ENCODE assay signal across 30 cellular contexts in genomic region chrX:47080915-47081236, GRCh38. TPM values are rescaled to one million over a fixed set of nuclear protein-coding genes. Genes with fewer than 3 reads are reported as not detected.
"Had no signal": no experiment of that assay in that cellular context is flagged by ENCODE, and none has a peak within 500 bp of the region (broad histone marks: within the 10 kb centered on the region; RNA-seq: fewer than 3 reads in every experiment).

No MANE protein-coding gene starts in this region.

- H3K9ac ChIP-seq: SK-N-SH had no signal

- ATAC-seq: activated CD4-positive, alpha-beta T cell treated with anti-CD3 and anti-CD28 coated beads for 36 hours; activated T-cell treated with anti-CD3 and anti-CD28 coated beads, Interleukin-2, amount 50 U/mL, for 72 hours; Panc1; Right ventricle myocardium inferior had no signal

- H3K27me3 Mint-ChIP-seq: activated CD4-positive, alpha-beta memory T cell treated with anti-CD3 and anti-CD28 coated beads, Interleukin-2, amount 10 ng/mL, durations not matched to agents 7 days and 5 days; activated CD4-positive, alpha-beta T cell treated with anti-CD3 and anti-CD28 coated beads for 36 hours; activated naive CD4-positive, alpha-beta T cell treated with anti-CD3 and anti-CD28 coated beads, Interleukin-2, amount 10 ng/mL, durations not matched to agents 7 days and 5 days; activated naive CD8-positive, alpha-beta T cell treated with anti-CD3 and anti-CD28 coated beads for 36 hours had no signal

- H3K9me3 Mint-ChIP-seq: activated CD4-positive, alpha-beta memory T cell treated with anti-CD3 and anti-CD28 coated beads, Interleukin-2, amount 10 ng/mL, durations not matched to agents 7 days and 5 days; activated naive CD4-positive, alpha-beta T cell treated with anti-CD3 and anti-CD28 coated beads, Interleukin-2, amount 10 ng/mL, durations not matched to agents 7 days and 5 days; activated naive CD8-positive, alpha-beta T cell treated with anti-CD3 and anti-CD28 coated beads for 36 hours; activated T-cell treated with anti-CD3 and anti-CD28 coated beads, Interleukin-2, amount 50 U/mL, for 72 hours; activated T-helper 2 cell treated with anti-CD3 and anti-CD28 coated beads, Interferon-gamma antibody, Interleukin-2, Interleukin-4, amounts not matched to agents 10 μg/mL and 5 μg/mL and 100 μg/mL, durations not matched to agents 14 hours and 24 hours and 36 hours had no signal

- H3K36me3 Mint-ChIP-seq: activated naive CD4-positive, alpha-beta T cell treated with anti-CD3 and anti-CD28 coated beads, Interleukin-2, amount 10 ng/mL, durations not matched to agents 7 days and 5 days; activated naive CD8-positive, alpha-beta T cell treated with anti-CD3 and anti-CD28 coated beads for 36 hours had no signal

- H3K27ac Mint-ChIP-seq: activated CD4-positive, alpha-beta memory T cell treated with anti-CD3 and anti-CD28 coated beads, Interleukin-2, amount 10 ng/mL, durations not matched to agents 7 days and 5 days; activated CD4-positive, alpha-beta T cell treated with anti-CD3 and anti-CD28 coated beads for 36 hours; activated naive CD4-positive, alpha-beta T cell treated with anti-CD3 and anti-CD28 coated beads, Interleukin-2, amount 10 ng/mL, durations not matched to agents 7 days and 5 days; activated naive CD8-positive, alpha-beta T cell treated with anti-CD3 and anti-CD28 coated beads for 36 hours; activated T-cell treated with anti-CD3 and anti-CD28 coated beads, Interleukin-2, amount 50 U/mL, for 72 hours; activated T-helper 2 cell treated with anti-CD3 and anti-CD28 coated beads, Interferon-gamma antibody, Interleukin-2, Interleukin-4, amounts not matched to agents 10 μg/mL and 5 μg/mL and 100 μg/mL, durations not matched to agents 14 hours and 24 hours and 36 hours had no signal

- H3K9me3 ChIP-seq: breast epithelium, SK-N-SH had no signal

- H3K4me3 Mint-ChIP-seq: activated CD4-positive, alpha-beta memory T cell treated with anti-CD3 and anti-CD28 coated beads, Interleukin-2, amount 10 ng/mL, durations not matched to agents 7 days and 5 days; activated CD4-positive, alpha-beta T cell treated with anti-CD3 and anti-CD28 coated beads for 36 hours; activated naive CD4-positive, alpha-beta T cell treated with anti-CD3 and anti-CD28 coated beads, Interleukin-2, amount 10 ng/mL, durations not matched to agents 7 days and 5 days; activated naive CD8-positive, alpha-beta T cell treated with anti-CD3 and anti-CD28 coated beads for 36 hours; activated T-cell treated with anti-CD3 and anti-CD28 coated beads, Interleukin-2, amount 50 U/mL, for 72 hours had no signal

- H3K36me3 ChIP-seq: breast epithelium, WERI-Rb-1 had no signal

- H3K27ac ChIP-seq: breast epithelium, WERI-Rb-1 had no signal

- DNase-seq: activated CD4-positive, alpha-beta memory T cell treated with anti-CD3 and anti-CD28 coated beads, Interleukin-2, amount 10 ng/mL, durations not matched to agents 7 days and 5 days; activated CD4-positive, alpha-beta T cell treated with anti-CD3 and anti-CD28 coated beads for 36 hours; activated CD4-positive, alpha-beta T cell treated with anti-CD3 and anti-CD28 coated beads, Interleukin-2, amount 50 U/mL, for 1 hour; activated gamma-delta T cell treated with Interleukin-2 at 50 U/mL for 16 hours; activated naive CD4-positive, alpha-beta T cell treated with anti-CD3 and anti-CD28 coated beads, Interleukin-2, amount 10 ng/mL, durations not matched to agents 7 days and 5 days; activated naive CD8-positive, alpha-beta T cell treated with anti-CD3 and anti-CD28 coated beads for 36 hours; activated T-cell treated with anti-CD3 and anti-CD28 coated beads for 4 hours; activated T-cell treated with anti-CD3 and anti-CD28 coated beads, Interleukin-2, amount 50 U/mL, for 72 hours; anterior cingulate cortex; Kasumi-1; NCI-H1105 treated with DMSO at 0.1 percent for 48 hours; NCI-H1436 treated with DMSO at 0.1 percent for 48 hours; NCI-H1930; NCI-H2171; NCI-H2227 treated with DMSO at 0.1 percent for 48 hours; NCI-H446 treated with DMSO at 0.1 percent for 48 hours; NCI-H524 treated with DMSO at 0.1 percent for 48 hours; NCI-H774; NK-92 treated with Interleukin-12 subunit alpha and Interleukin-12 subunit beta, amount 100 ng/mL, for 24 hours; OCI-M1; RPMI8226; SK-N-SH; T-helper 1 cell; WERI-Rb-1 had no signal

- H3K4me1 ChIP-seq: breast epithelium had no signal

- H3K4me2 ChIP-seq: SK-N-SH had no signal

- H3K4me3 ChIP-seq: breast epithelium had no signal

- H3K4me1 Mint-ChIP-seq: activated CD4-positive, alpha-beta memory T cell treated with anti-CD3 and anti-CD28 coated beads, Interleukin-2, amount 10 ng/mL, durations not matched to agents 7 days and 5 days; activated CD4-positive, alpha-beta T cell treated with anti-CD3 and anti-CD28 coated beads for 36 hours; activated naive CD4-positive, alpha-beta T cell treated with anti-CD3 and anti-CD28 coated beads, Interleukin-2, amount 10 ng/mL, durations not matched to agents 7 days and 5 days; activated naive CD8-positive, alpha-beta T cell treated with anti-CD3 and anti-CD28 coated beads for 36 hours had no signal

RNA-seq across cellular contexts. Expression of gene RGN, which starts 2.6 kb away (rescaled TPM):
- total RNA-seq: activated CD4-positive, alpha-beta memory T cell treated with anti-CD3 and anti-CD28 coated beads, Interleukin-2, amount 10 ng/mL, durations not matched to agents 7 days and 5 days; activated CD4-positive, alpha-beta T cell treated with anti-CD3 and anti-CD28 coated beads for 36 hours; activated CD8-positive, alpha-beta memory T cell treated with anti-CD3 and anti-CD28 coated beads for 36 hours; activated naive CD8-positive, alpha-beta T cell treated with anti-CD3 and anti-CD28 coated beads for 36 hours; activated T-cell treated with anti-CD3 and anti-CD28 coated beads, Interleukin-2, amount 50 U/mL, for 72 hours; activated T-helper 2 cell treated with anti-CD3 and anti-CD28 coated beads, Interferon-gamma antibody, Interleukin-2, Interleukin-4, amounts not matched to agents 10 μg/mL and 5 μg/mL and 100 μg/mL, durations not matched to agents 14 hours and 24 hours and 36 hours; T-helper 2 cell treated with Interferon-gamma antibody and Interleukin-4, amounts not matched to agents 100 ng/mL and 5 ng/mL, for 36 hours had no signal
